In genomic region chr20:17863209-17863576, GRCh38 we compare ENCODE assay signal across 1 cellular context.
TF ChIP-seq lines count a peak whose summit lies in the region.

No MANE protein-coding gene starts in this region.

TF ChIP-seq in HepG2, 621 proteins besides CTCF, POLR2A, EP300 and RAD21 (continued from another document):
- 0 out of 2 replicates have a peak, but pooled peaks have one; percentile 73 for TF ChIP-seq ATF5 (CRISPR knock-in tag; IDR thresholded peaks at IDR 0.05; ENCODE audit: low read depth)
- no peak for TF ChIP-seq KAT8 (CRISPR knock-in tag; IDR thresholded peaks at IDR 0.05)
- TF ChIP-seq JARID2 (CRISPR knock-in tag; IDR thresholded peaks at IDR 0.05; ENCODE audit: insufficient replicate concordance) = no peak
- no peak for TF ChIP-seq NFIB (CRISPR knock-in tag; IDR thresholded peaks at IDR 0.05; ENCODE audit: borderline replicate concordance)
- TF ChIP-seq ZFX (CRISPR knock-in tag; IDR thresholded peaks at IDR 0.05; ENCODE audit: low read depth) = no peak
- TF ChIP-seq ZNF703 (CRISPR knock-in tag; IDR thresholded peaks at IDR 0.05; ENCODE audit: borderline replicate concordance) = 0 out of 2 replicates have a peak, but pooled peaks have one; percentile 38
- no peak for TF ChIP-seq TGIF2 (CRISPR knock-in tag; IDR thresholded peaks at IDR 0.05)
- no peak for TF ChIP-seq NR1H2 (CRISPR knock-in tag; IDR thresholded peaks at IDR 0.05; ENCODE audit: borderline replicate concordance, low read depth)
- TF ChIP-seq ZNF234 (CRISPR knock-in tag; conservative IDR thresholded peaks at IDR 0.05) = 0 out of 2 replicates have a peak, but pooled peaks have one; percentile 44
- no peak for TF ChIP-seq ZNF281 (CRISPR knock-in tag; IDR thresholded peaks at IDR 0.05; ENCODE audit: borderline replicate concordance)
- no peak for TF ChIP-seq FOXK2 (IDR thresholded peaks at IDR 0.05)
- no peak for TF ChIP-seq ISL2 (CRISPR knock-in tag; IDR thresholded peaks at IDR 0.05)
- 0 out of 2 replicates have a peak, but pooled peaks have one; percentile 7 for TF ChIP-seq SNAPC2 (CRISPR knock-in tag; IDR thresholded peaks at IDR 0.05)
- 0 out of 2 replicates have a peak, but pooled peaks have one; percentile 23 for TF ChIP-seq MXD3 (CRISPR knock-in tag; IDR thresholded peaks at IDR 0.05)
- TF ChIP-seq ZNF296 (CRISPR knock-in tag; conservative IDR thresholded peaks at IDR 0.05) = 0 out of 2 replicates have a peak, but pooled peaks have one; percentile 33
- no peak for TF ChIP-seq ZNF790 (CRISPR knock-in tag; IDR thresholded peaks at IDR 0.05; ENCODE audit: borderline replicate concordance)
- no peak for TF ChIP-seq ZNF205 (CRISPR knock-in tag; IDR thresholded peaks at IDR 0.05)
- no peak for TF ChIP-seq FOSL1 (CRISPR knock-in tag; IDR thresholded peaks at IDR 0.05; ENCODE audit: borderline replicate concordance)
- TF ChIP-seq ATF1 (CRISPR knock-in tag; IDR thresholded peaks at IDR 0.05) = no peak
- no peak for TF ChIP-seq ZNF350 (CRISPR knock-in tag; IDR thresholded peaks at IDR 0.05; ENCODE audit: borderline replicate concordance, low read depth)
- TF ChIP-seq ZBTB20 (CRISPR knock-in tag; IDR thresholded peaks at IDR 0.05; ENCODE audit: borderline replicate concordance, low read depth) = no peak
- no peak for TF ChIP-seq SUZ12 (IDR thresholded peaks at IDR 0.05; ENCODE audit: low read depth, low read length)
- TF ChIP-seq ZNF383 (CRISPR knock-in tag; IDR thresholded peaks at IDR 0.05; ENCODE audit: borderline replicate concordance) = no peak
